ENCODE assay signal across 8 cellular contexts in genomic region chr13:46668302-46668720, GRCh38.
DNase-seq lines count a peak whose midpoint lies in the region; ATAC-seq and TF ChIP-seq lines count a peak whose summit lies in the region.

No MANE protein-coding gene starts in this region.

- H3K4me1 Mint-ChIP-seq in CD4-positive, alpha-beta T cell (ENCODE audit: low read depth), result peaks cover 55% of the 10 kb centered on the region

- H4K20me1 ChIP-seq in Loucy (ENCODE audit: insufficient read depth, low read length, poor library complexity, severe bottlenecking), result no peaks in the 10 kb centered on the region

- peaks cover 51% of the 10 kb centered on the region for H3K79me2 ChIP-seq in Loucy (ENCODE audit: insufficient read depth, low read length)

- no peak overlapping the region for H2AFZ ChIP-seq in Loucy (ENCODE audit: low read length)

- H3K27ac Mint-ChIP-seq in CD4-positive, alpha-beta T cell, result peak overlapping the region; percentile 81

- no peak for DNase-seq in CD4-positive, alpha-beta T cell
- DNase-seq in cerebellar cortex (ENCODE audit: low spot score) (peak; percentile 92), mucosa of gallbladder (ENCODE audit: low spot score) (peak; percentile 42), cortex of kidney (lab: John Stamatoyannopoulos, UW) (no peak), activated gamma-delta T cell treated with Interleukin-2 at 50 U/mL for 16 hours (no peak)
- DNase-seq in stimulated activated CD4-positive, alpha-beta T cell treated with anti-CD3 and anti-CD28 coated beads, Interleukin-4, amount 100 ng/mL, for 1 hour, result no peak

- ATAC-seq in CD4-positive, alpha-beta T cell (ENCODE audit: poor library complexity), result no peak
- ATAC-seq in GM19455 (IDR thresholded peaks at IDR 0.05; ENCODE audit: unreplicated experiment), result peak; percentile 29

- peaks cover 18% of the 10 kb centered on the region for H3F3A ChIP-seq in Loucy (ENCODE audit: low read depth)

- CTCF ChIA-PET in CD4-positive, alpha-beta T cell (lab: Charles Lee), result no interaction called here

- H3K36me3 ChIP-seq in Loucy (ENCODE audit: insufficient read depth, low read length), result peaks cover 22% of the 10 kb centered on the region; the same call in 1 of the 2 replicates

- H3K9ac ChIP-seq in Loucy (ENCODE audit: low read depth, low read length, poor library complexity, severe bottlenecking), result peak overlapping the region; percentile 38

- POLR2A ChIA-PET in CD4-positive, alpha-beta T cell (lab: Charles Lee), result interaction anchor here (0.7 to 1.9 kb wide), 6 partner anchors 15 to 115 kb away, joined by 3 to 7 read pairs (median 4); partner anchors contain the start of gene LRCH1

- peak overlapping the region; percentile 68 for H3K4me2 ChIP-seq in Loucy (ENCODE audit: low read depth, low read length, poor library complexity, severe bottlenecking)

- H3K27me3 ChIP-seq in CD4-positive, alpha-beta T cell (ENCODE audit: control insufficient read depth, insufficient read depth, low read length), result no peaks in the 10 kb centered on the region
- H3K27me3 ChIP-seq in Loucy (ENCODE audit: insufficient read depth, low read length, poor library complexity, severe bottlenecking), result no peaks in the 10 kb centered on the region

- H3K27ac ChIP-seq in CD4-positive, alpha-beta T cell (ENCODE audit: low read depth, low read length), result peak overlapping the region; percentile 60

- peak overlapping the region; percentile 87 for H3K4me3 Mint-ChIP-seq in CD4-positive, alpha-beta T cell

- no peak for TF ChIP-seq CTCF in CD4-positive, alpha-beta T cell (IDR thresholded peaks at IDR 0.05)
- TF ChIP-seq CTCF in Loucy (conservative IDR thresholded peaks at IDR 0.05; ENCODE audit: low read length), result no peak

- H3K9me3 Mint-ChIP-seq in CD4-positive, alpha-beta T cell, result no peaks in the 10 kb centered on the region

- peak overlapping the region; percentile 64 for H3K4me3 ChIP-seq in Loucy (ENCODE audit: low read length, poor library complexity, severe bottlenecking)

- no peaks in the 10 kb centered on the region for H3K9me3 ChIP-seq in CD4-positive, alpha-beta T cell (ENCODE audit: control insufficient read depth, low read length)
- H3K9me3 ChIP-seq in Loucy (ENCODE audit: insufficient read depth, low read depth, low read length), result no peaks in the 10 kb centered on the region

- no peaks in the 10 kb centered on the region for H3K9me2 ChIP-seq in Loucy (replicated peaks; ENCODE audit: low read depth, low read length)

- H3K4me1 ChIP-seq in Loucy (ENCODE audit: insufficient read depth, low read length, poor library complexity, severe bottlenecking), result peaks cover 59% of the 10 kb centered on the region

- intact Hi-C loops in CD4-positive, alpha-beta T cell (cut with DNase I, micrococcal nuclease), result loop anchor here (5.0 kb wide), 1 partner anchor 116 kb away; the partner anchor contains the start of gene LRCH1 (in 2 of the 2)

- H3K27me3 Mint-ChIP-seq in CD4-positive, alpha-beta T cell, result no peaks in the 10 kb centered on the region

- H3K36me3 Mint-ChIP-seq in CD4-positive, alpha-beta T cell (ENCODE audit: low read depth), result peaks cover 44% of the 10 kb centered on the region

Comparison
In these comparisons a context has a peak if more than half of its experiments do, and no peak if none do; other contexts are left out.
1. DNase-seq: peak in cerebellar cortex (single experiment) and mucosa of gallbladder (single experiment); none in CD4-positive, alpha-beta T cell (0 of 10), cortex of kidney (single experiment), activated gamma-delta T cell treated with Interleukin-2 at 50 U/mL for 16 hours (single experiment) and stimulated activated CD4-positive, alpha-beta T cell treated with anti-CD3 and anti-CD28 coated beads, Interleukin-4, amount 100 ng/mL, for 1 hour (single experiment).